In the genomic region with DNA sequence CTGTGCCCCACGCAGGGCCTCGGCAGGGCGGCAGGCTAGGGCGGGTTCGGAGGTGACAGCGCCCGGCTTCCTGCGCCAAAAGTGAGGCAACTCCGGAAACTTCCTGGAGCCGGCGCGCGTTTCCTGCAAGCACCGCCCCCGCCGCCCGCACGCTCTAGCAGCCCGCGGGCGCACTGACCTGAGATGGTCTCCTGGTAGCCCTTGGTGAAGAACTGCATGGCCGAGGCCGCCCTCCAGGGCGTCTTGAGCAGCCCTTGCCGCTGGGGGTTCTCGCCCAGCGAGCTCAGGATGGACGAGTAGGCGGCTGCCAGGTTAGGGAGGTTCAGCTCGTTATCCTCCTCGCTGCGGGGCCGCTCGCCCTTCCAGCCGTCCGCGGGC, we compare ENCODE assay signal across 1 cellular context.
A peak's percentile ranks its signal among the peaks of the same experiment; 100 is the strongest.
TF ChIP-seq lines count a peak whose summit lies in the region.

No MANE protein-coding gene starts in this region.

TF ChIP-seq in K562, 482 proteins besides CTCF, POLR2A, EP300 and RAD21 (continued from another document):
- TF ChIP-seq, protein P1, sequence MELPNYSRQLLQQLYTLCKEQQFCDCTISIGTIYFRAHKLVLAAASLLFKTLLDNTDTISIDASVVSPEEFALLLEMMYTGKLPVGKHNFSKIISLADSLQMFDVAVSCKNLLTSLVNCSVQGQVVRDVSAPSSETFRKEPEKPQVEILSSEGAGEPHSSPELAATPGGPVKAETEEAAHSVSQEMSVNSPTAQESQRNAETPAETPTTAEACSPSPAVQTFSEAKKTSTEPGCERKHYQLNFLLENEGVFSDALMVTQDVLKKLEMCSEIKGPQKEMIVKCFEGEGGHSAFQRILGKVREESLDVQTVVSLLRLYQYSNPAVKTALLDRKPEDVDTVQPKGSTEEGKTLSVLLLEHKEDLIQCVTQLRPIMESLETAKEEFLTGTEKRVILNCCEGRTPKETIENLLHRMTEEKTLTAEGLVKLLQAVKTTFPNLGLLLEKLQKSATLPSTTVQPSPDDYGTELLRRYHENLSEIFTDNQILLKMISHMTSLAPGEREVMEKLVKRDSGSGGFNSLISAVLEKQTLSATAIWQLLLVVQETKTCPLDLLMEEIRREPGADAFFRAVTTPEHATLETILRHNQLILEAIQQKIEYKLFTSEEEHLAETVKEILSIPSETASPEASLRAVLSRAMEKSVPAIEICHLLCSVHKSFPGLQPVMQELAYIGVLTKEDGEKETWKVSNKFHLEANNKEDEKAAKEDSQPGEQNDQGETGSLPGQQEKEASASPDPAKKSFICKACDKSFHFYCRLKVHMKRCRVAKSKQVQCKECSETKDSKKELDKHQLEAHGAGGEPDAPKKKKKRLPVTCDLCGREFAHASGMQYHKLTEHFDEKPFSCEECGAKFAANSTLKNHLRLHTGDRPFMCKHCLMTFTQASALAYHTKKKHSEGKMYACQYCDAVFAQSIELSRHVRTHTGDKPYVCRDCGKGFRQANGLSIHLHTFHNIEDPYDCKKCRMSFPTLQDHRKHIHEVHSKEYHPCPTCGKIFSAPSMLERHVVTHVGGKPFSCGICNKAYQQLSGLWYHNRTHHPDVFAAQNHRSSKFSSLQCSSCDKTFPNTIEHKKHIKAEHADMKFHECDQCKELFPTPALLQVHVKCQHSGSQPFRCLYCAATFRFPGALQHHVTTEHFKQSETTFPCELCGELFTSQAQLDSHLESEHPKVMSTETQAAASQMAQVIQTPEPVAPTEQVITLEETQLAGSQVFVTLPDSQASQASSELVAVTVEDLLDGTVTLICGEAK (IDR thresholded peaks at IDR 0.05): peak; percentile 67; the same call in 1 of the 2 replicates
- TF ChIP-seq, protein P1 (CRISPR knock-in tag; IDR thresholded peaks at IDR 0.05): no peak
- no peak for TF ChIP-seq ZBED1 (IDR thresholded peaks at IDR 0.05)
- peak; percentile 22; the same call in 1 of the 2 replicates for TF ChIP-seq MYC (IDR thresholded peaks at IDR 0.05; ENCODE audit: low read depth, low read length)
- TF ChIP-seq MYC (CRISPR knock-in tag; IDR thresholded peaks at IDR 0.05; ENCODE audit: borderline replicate concordance, low read depth): no peak
- TF ChIP-seq ETV6 (IDR thresholded peaks at IDR 0.05; ENCODE audit: borderline replicate concordance in 1 of 2, low read depth in 2 of 2, low read length in 1 of 2): peak; percentile 82 to 90; a peak in 3 of 4 replicates
- TF ChIP-seq ETV6 (CRISPR knock-in tag; IDR thresholded peaks at IDR 0.05; ENCODE audit: borderline replicate concordance): no peak
- peak in 1 of 2 experiments; percentile 10; a peak in 1 of 4 replicates for TF ChIP-seq HDAC1 (IDR thresholded peaks at IDR 0.05)
- peak in 1 of 3 experiments; percentile 21 for TF ChIP-seq YY1 (IDR thresholded peaks at IDR 0.05; ENCODE audit: borderline replicate concordance in 1 of 3, control insufficient read depth in 1 of 3, extremely low read depth in 1 of 3, insufficient read depth in 3 of 3, insufficient read length in 1 of 3, insufficient replicate concordance in 2 of 3, low read depth in 1 of 3, low read length in 2 of 3)
- peak in 1 of 2 experiments; percentile 41; a peak in 2 of 4 replicates for TF ChIP-seq MAZ (CRISPR knock-in tag; conservative IDR thresholded peaks at IDR 0.05 in 1 of 2, IDR thresholded peaks at IDR 0.05 in 1 of 2)
- TF ChIP-seq, protein P2, sequence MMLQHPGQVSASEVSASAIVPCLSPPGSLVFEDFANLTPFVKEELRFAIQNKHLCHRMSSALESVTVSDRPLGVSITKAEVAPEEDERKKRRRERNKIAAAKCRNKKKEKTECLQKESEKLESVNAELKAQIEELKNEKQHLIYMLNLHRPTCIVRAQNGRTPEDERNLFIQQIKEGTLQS (IDR thresholded peaks at IDR 0.05): peak; percentile 28
- TF ChIP-seq, protein P2 (CRISPR knock-in tag; conservative IDR thresholded peaks at IDR 0.05): no peak
- TF ChIP-seq, protein P3, sequence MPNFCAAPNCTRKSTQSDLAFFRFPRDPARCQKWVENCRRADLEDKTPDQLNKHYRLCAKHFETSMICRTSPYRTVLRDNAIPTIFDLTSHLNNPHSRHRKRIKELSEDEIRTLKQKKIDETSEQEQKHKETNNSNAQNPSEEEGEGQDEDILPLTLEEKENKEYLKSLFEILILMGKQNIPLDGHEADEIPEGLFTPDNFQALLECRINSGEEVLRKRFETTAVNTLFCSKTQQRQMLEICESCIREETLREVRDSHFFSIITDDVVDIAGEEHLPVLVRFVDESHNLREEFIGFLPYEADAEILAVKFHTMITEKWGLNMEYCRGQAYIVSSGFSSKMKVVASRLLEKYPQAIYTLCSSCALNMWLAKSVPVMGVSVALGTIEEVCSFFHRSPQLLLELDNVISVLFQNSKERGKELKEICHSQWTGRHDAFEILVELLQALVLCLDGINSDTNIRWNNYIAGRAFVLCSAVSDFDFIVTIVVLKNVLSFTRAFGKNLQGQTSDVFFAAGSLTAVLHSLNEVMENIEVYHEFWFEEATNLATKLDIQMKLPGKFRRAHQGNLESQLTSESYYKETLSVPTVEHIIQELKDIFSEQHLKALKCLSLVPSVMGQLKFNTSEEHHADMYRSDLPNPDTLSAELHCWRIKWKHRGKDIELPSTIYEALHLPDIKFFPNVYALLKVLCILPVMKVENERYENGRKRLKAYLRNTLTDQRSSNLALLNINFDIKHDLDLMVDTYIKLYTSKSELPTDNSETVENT (CRISPR knock-in tag; IDR thresholded peaks at IDR 0.05): no peak
- TF ChIP-seq, protein P4, sequence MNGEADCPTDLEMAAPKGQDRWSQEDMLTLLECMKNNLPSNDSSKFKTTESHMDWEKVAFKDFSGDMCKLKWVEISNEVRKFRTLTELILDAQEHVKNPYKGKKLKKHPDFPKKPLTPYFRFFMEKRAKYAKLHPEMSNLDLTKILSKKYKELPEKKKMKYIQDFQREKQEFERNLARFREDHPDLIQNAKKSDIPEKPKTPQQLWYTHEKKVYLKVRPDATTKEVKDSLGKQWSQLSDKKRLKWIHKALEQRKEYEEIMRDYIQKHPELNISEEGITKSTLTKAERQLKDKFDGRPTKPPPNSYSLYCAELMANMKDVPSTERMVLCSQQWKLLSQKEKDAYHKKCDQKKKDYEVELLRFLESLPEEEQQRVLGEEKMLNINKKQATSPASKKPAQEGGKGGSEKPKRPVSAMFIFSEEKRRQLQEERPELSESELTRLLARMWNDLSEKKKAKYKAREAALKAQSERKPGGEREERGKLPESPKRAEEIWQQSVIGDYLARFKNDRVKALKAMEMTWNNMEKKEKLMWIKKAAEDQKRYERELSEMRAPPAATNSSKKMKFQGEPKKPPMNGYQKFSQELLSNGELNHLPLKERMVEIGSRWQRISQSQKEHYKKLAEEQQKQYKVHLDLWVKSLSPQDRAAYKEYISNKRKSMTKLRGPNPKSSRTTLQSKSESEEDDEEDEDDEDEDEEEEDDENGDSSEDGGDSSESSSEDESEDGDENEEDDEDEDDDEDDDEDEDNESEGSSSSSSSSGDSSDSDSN (IDR thresholded peaks at IDR 0.05; ENCODE audit: borderline replicate concordance in 1 of 2, low read depth in 2 of 2, low read length in 2 of 2): peak in 1 of 2 experiments; percentile 69; a peak in 1 of 4 replicates
- no peak for TF ChIP-seq PHTF2 (CRISPR knock-in tag; IDR thresholded peaks at IDR 0.05)
- no peak for TF ChIP-seq ZNF586 (CRISPR knock-in tag; conservative IDR thresholded peaks at IDR 0.05)
- TF ChIP-seq LARP7 (IDR thresholded peaks at IDR 0.05): no peak
- TF ChIP-seq PYGO2 (tag; IDR thresholded peaks at IDR 0.05): no peak
